Comparison of ENCODE assay signal across 8 cellular contexts in genomic region chr19:3572132-3572854, GRCh38. TPM values are rescaled to one million over a fixed set of nuclear protein-coding genes. Genes with fewer than 3 reads are reported as not detected.
DNase-seq lines count a peak whose midpoint lies in the region; ATAC-seq and TF ChIP-seq lines count a peak whose summit lies in the region.

No MANE protein-coding gene starts in this region.

- H3K9me3 ChIP-seq in uterus = no peaks in the 10 kb centered on the region

- H3K27me3 ChIP-seq in uterus = no peaks in the 10 kb centered on the region

- TF ChIP-seq CTCF in astrocyte of the cerebellum (IDR thresholded peaks at IDR 0.05; ENCODE audit: low read depth, low read length, missing control alignments) (no peak), uterus (IDR thresholded peaks at IDR 0.05) (no peak)

- in situ Hi-C loops in astrocyte of the cerebellum (cut with HindIII; ENCODE audit: low sequenced_read_pairs) = no loop called here

- peak overlapping the region; percentile 42 to 62 for H3K27ac ChIP-seq in uterus

- peak; percentile 99 for DNase-seq in NCI-H2029 (lab: John Stamatoyannopoulos, UW)
- DNase-seq in T-helper 9 cell = peak; percentile 98
- DNase-seq in astrocyte of the cerebellum (ENCODE audit: low read depth) = peak; percentile 99
- DNase-seq in hepatic stellate cell (ENCODE audit: low spot score) = peak; percentile 99
- peak; percentile 100 for DNase-seq in putamen (ENCODE audit: low spot score)
- DNase-seq in uterus = peak; percentile 99 to 100

- peak overlapping the region; percentile 44 for H3K4me3 ChIP-seq in astrocyte of the cerebellum (ENCODE audit: low read depth, low read length)
- H3K4me3 ChIP-seq in uterus = peak overlapping the region; percentile 87 to 89

- intact Hi-C loops in uterus (cut with DNase I; ENCODE audit: low total_unique reads) = no loop called here

- TF ChIP-seq POLR2A in GM18505 (IDR thresholded peaks at IDR 0.05; ENCODE audit: borderline replicate concordance, extremely low read depth, insufficient read depth, insufficient read length) (no peak), uterus (IDR thresholded peaks at IDR 0.05) (peak in 1 of 2 donors; percentile 14)

- H3K36me3 ChIP-seq in uterus = no peaks in the 10 kb centered on the region

- peaks cover 0 to 12% of the 10 kb centered on the region in 2 donors for H3K4me1 ChIP-seq in uterus

- ATAC-seq in GM18505 (IDR thresholded peaks at IDR 0.05; ENCODE audit: unreplicated experiment) (peak; percentile 84), HG03025 (IDR thresholded peaks at IDR 0.05; ENCODE audit: low FRiP score, unreplicated experiment) (peak; percentile 77)

RNA-seq across cellular contexts. Expression of gene HMG20B, which starts 0.5 kb away (rescaled TPM):
- 100 to 1,000 TPM in 1 of 4 donors, 10 to 100 TPM in 3; 52.9 to 232 (median 63.6) TPM for total RNA-seq in uterus

RNA-seq across cellular contexts. Expression of gene GIPC3, which starts 13.0 kb away (rescaled TPM):
- 1 to 10 TPM in 1 of 4 donors, under 1 TPM in 1, not detected in 2; 0.07 to 4.0 TPM for total RNA-seq in uterus

RNA-seq across cellular contexts. Expression of gene MFSD12, which starts 14.9 kb away (rescaled TPM):
- 10 to 100 TPM in 3 of 4 donors, under 1 TPM in 1; 0.59 to 44.9 (median 38.9) TPM for total RNA-seq in uterus

RNA-seq across cellular contexts. Expression of gene TEKTIP1, which starts 33.3 kb away (rescaled TPM):
- total RNA-seq in uterus = 1 to 10 TPM in 1 of 4 donors, not detected in 3; 5.5 TPM

RNA-seq across cellular contexts. Expression of gene TBXA2R, which starts 34.4 kb away (rescaled TPM):
- 1 to 10 TPM in 2 of 4 donors, not detected in 2; 2.6 to 7.3 TPM for total RNA-seq in uterus

Comparison
In these comparisons a context has a peak if more than half of its experiments do, and no peak if none do; other contexts are left out.
1. Peak in every context shown above with its lines: DNase-seq, ATAC-seq, H3K4me3 ChIP-seq and H3K27ac ChIP-seq.